In the genomic region with DNA sequence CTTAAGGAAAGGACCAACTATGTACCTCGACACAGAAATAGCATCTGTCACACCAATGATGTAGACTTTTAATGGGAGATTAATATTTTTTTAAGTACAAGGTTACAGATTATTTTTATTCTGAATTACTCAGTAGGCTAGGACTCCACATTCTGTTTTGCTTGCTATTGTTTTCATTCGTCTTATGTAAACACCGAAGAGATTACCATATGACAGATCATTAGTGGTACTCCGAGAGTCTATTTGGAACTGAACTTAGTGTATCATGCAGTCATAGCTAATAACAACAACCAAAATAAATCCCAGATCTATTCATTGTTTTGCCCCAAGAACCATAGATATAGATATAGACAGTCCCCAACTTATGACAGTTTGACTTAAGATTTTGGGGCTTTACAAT, we compare ENCODE assay signal across 29 cellular contexts.
"Had no signal": no experiment of that assay in that cellular context is flagged by ENCODE, and none has a peak within 500 bp of the region (broad histone marks: within the 10 kb centered on the region; RNA-seq: fewer than 3 reads in every experiment).

No MANE protein-coding gene starts in this region.

- ATAC-seq: activated CD8-positive, alpha-beta T cell treated with anti-CD3 and anti-CD28 coated beads for 36 hours; activated T-cell treated with anti-CD3 and anti-CD28 coated beads, Interleukin-2, amount 50 U/mL, for 72 hours; activated T-helper 17 cell treated with anti-CD3 and anti-CD28 coated beads, Interleukin-2, amount 50 U/mL, for 72 hours; Panc1 had no signal

- H3K27ac ChIP-seq: cardiac muscle cell, KMS-11, SJCRH30, SK-N-MC had no signal

- H3K4me3 Mint-ChIP-seq: activated CD4-positive, alpha-beta T cell treated with anti-CD3 and anti-CD28 coated beads, Interleukin-2, amount 10 ng/mL, durations not matched to agents 24 days and 14 days; activated CD8-positive, alpha-beta T cell treated with anti-CD3 and anti-CD28 coated beads for 36 hours; activated naive CD8-positive, alpha-beta T cell treated with anti-CD3 and anti-CD28 coated beads for 36 hours; activated T-cell treated with anti-CD3 and anti-CD28 coated beads, Interleukin-2, amount 50 U/mL, for 72 hours; activated T-helper 17 cell treated with anti-CD3 and anti-CD28 coated beads, Interleukin-2, amount 50 U/mL, for 72 hours; T-helper 1 cell treated with Interleukin-12 subunit alpha and Interleukin-12 subunit beta and Interleukin-4 antibody, amounts not matched to agents 30 μg/mL and 1 μg/mL, for 36 hours; T-helper 2 cell treated with Interferon-gamma antibody and Interleukin-4, amounts not matched to agents 5 μg/mL and 100 μg/mL, for 36 hours had no signal

- FAIRE-seq: TTC549 had no signal

- H3K4me1 ChIP-seq: SJCRH30 had no signal

- H3K9me3 Mint-ChIP-seq: activated CD4-positive, alpha-beta T cell treated with anti-CD3 and anti-CD28 coated beads, Interleukin-2, amount 10 ng/mL, durations not matched to agents 24 days and 14 days; activated CD8-positive, alpha-beta T cell treated with anti-CD3 and anti-CD28 coated beads for 36 hours; activated naive CD8-positive, alpha-beta T cell treated with anti-CD3 and anti-CD28 coated beads for 36 hours; activated T-cell treated with anti-CD3 and anti-CD28 coated beads, Interleukin-2, amount 50 U/mL, for 72 hours; activated T-helper 17 cell treated with anti-CD3 and anti-CD28 coated beads, Interleukin-2, amount 50 U/mL, for 72 hours; T-helper 1 cell treated with Interleukin-12 subunit alpha and Interleukin-12 subunit beta and Interleukin-4 antibody, amounts not matched to agents 30 μg/mL and 1 μg/mL, for 36 hours; T-helper 2 cell treated with Interferon-gamma antibody and Interleukin-4, amounts not matched to agents 5 μg/mL and 100 μg/mL, for 36 hours had no signal

- H3K4me1 Mint-ChIP-seq: activated CD4-positive, alpha-beta T cell treated with anti-CD3 and anti-CD28 coated beads, Interleukin-2, amount 10 ng/mL, durations not matched to agents 24 days and 14 days; activated naive CD8-positive, alpha-beta T cell treated with anti-CD3 and anti-CD28 coated beads for 36 hours; activated T-helper 17 cell treated with anti-CD3 and anti-CD28 coated beads, Interleukin-2, amount 50 U/mL, for 72 hours had no signal

- H3K27me3 ChIP-seq: cardiac muscle cell, MG63, SJCRH30 had no signal

- H3K9ac ChIP-seq: KMS-11 had no signal

- H3K27ac Mint-ChIP-seq: activated CD4-positive, alpha-beta T cell treated with anti-CD3 and anti-CD28 coated beads, Interleukin-2, amount 10 ng/mL, durations not matched to agents 24 days and 14 days; activated CD8-positive, alpha-beta T cell treated with anti-CD3 and anti-CD28 coated beads for 36 hours; activated naive CD8-positive, alpha-beta T cell treated with anti-CD3 and anti-CD28 coated beads for 36 hours; activated T-helper 17 cell treated with anti-CD3 and anti-CD28 coated beads, Interleukin-2, amount 50 U/mL, for 72 hours; T-helper 1 cell treated with Interleukin-12 subunit alpha and Interleukin-12 subunit beta and Interleukin-4 antibody, amounts not matched to agents 30 μg/mL and 1 μg/mL, for 36 hours; T-helper 2 cell treated with Interferon-gamma antibody and Interleukin-4, amounts not matched to agents 5 μg/mL and 100 μg/mL, for 36 hours had no signal

- H3K36me3 ChIP-seq: cardiac muscle cell had no signal

- H3K27me3 Mint-ChIP-seq: activated CD4-positive, alpha-beta T cell treated with anti-CD3 and anti-CD28 coated beads, Interleukin-2, amount 10 ng/mL, durations not matched to agents 24 days and 14 days; activated CD8-positive, alpha-beta T cell treated with anti-CD3 and anti-CD28 coated beads for 36 hours; activated naive CD8-positive, alpha-beta T cell treated with anti-CD3 and anti-CD28 coated beads for 36 hours; activated T-helper 17 cell treated with anti-CD3 and anti-CD28 coated beads, Interleukin-2, amount 50 U/mL, for 72 hours had no signal

- DNase-seq: activated CD4-positive, alpha-beta T cell treated with anti-CD3 and anti-CD28 coated beads, Interleukin-2, amount 10 ng/mL, durations not matched to agents 24 days and 14 days; activated CD4-positive, alpha-beta T cell treated with anti-CD3 and anti-CD28 coated beads, Interleukin-2, amount 50 U/mL, for 4 hours; activated CD8-positive, alpha-beta T cell treated with anti-CD3 and anti-CD28 coated beads for 36 hours; activated effector memory CD4-positive, alpha-beta T cell treated with anti-CD3 and anti-CD28 coated beads, Interleukin-2, amount 50 U/mL, for 16 hours; activated naive CD4-positive, alpha-beta T cell; activated naive CD4-positive, alpha-beta T cell treated with anti-CD3 and anti-CD28 coated beads, Interleukin-2, amount 50 U/mL, for 16 hours; activated naive CD8-positive, alpha-beta T cell treated with anti-CD3 and anti-CD28 coated beads for 36 hours; activated T-cell treated with anti-CD3 and anti-CD28 coated beads, Interleukin-2, amount 50 U/mL, for 1 hour; activated T-cell treated with anti-CD3 and anti-CD28 coated beads, Interleukin-2, amount 50 U/mL, for 72 hours; amniotic stem cell; aorta; MG63; NCI-H1048; NCI-H1105 treated with DMSO at 0.1 percent for 48 hours; NCI-H1436 treated with DMSO at 0.1 percent for 48 hours; NCI-H1694 treated with DMSO at 0.1 percent for 48 hours; NCI-H2029; NCI-H345; NCI-H524 treated with DMSO at 0.1 percent for 48 hours; SHP77; SJCRH30 had no signal

- H3K4me3 ChIP-seq: cardiac muscle cell, MG63, SJCRH30, SK-N-MC had no signal

- H3K9me3 ChIP-seq: MG63, SJCRH30 had no signal

- H3K4me2 ChIP-seq: KMS-11 had no signal
